Comparison of ENCODE assay signal across 8 cellular contexts in the genomic region with DNA sequence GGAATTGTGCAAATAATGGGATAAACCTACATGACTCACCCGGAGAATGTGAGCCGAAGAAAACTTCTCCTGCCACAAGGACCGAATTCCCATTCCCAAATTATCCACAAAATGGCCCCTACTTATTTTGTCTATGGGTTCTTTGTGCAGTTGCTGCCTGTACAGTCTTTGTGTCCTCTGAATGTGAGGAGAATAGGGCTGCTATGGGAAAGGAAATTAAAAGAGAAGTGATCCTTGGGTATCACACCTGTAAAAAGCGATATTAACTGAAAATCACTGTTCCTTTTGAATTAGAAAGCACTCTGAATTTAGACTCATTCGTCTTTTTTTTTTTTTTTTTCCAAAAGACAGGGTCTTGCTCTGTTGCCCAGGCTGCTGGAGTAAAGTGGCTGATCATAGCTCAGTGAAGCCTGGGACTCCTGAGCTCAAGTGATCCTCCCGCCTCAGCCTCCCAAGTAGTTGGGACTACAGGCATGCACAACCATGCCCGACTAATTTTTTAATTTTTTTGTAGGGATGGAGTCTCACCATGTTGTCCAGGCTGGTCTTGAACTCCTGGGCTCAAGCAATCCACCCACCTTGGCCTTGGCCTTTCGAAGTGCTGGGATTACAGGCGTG. TPM values are rescaled to one million over a fixed set of nuclear protein-coding genes. Genes with fewer than 3 reads are reported as not detected.
A peak's percentile ranks its signal among the peaks of the same experiment; 100 is the strongest.
DNase-seq lines count a peak whose midpoint lies in the region; ATAC-seq, FAIRE-seq and TF ChIP-seq lines count a peak whose summit lies in the region.

No MANE protein-coding gene starts in this region.

- no peaks in the 10 kb centered on the region for H3K27me3 ChIP-seq in IMR-90 (ENCODE audit: control insufficient read depth, insufficient read depth, low read length)
- H3K27me3 ChIP-seq in muscle layer of duodenum (ENCODE audit: low read depth, low read length), result no peaks in the 10 kb centered on the region

- no peak for FAIRE-seq in A549 (lab: Jason Lieb, UNC)

- dilution Hi-C loops in IMR-90 (cut with HindIII; ENCODE audit: low sequenced_read_pairs, unreplicated experiment), result no loop called here

- intact Hi-C loops in IMR-90 (cut with micrococcal nuclease), result no loop called here

- in situ Hi-C loops in IMR-90 (cut with MboI; ENCODE audit: low sequenced_read_pairs), result no loop called here

- no peak overlapping the region; the same call in 1 of the 3 replicates for H2BK15ac ChIP-seq in IMR-90 (ENCODE audit: low read depth, low read length)

- H3K23ac ChIP-seq in IMR-90 (ENCODE audit: low read depth, low read length), result no peak overlapping the region

- H3K4me3 ChIP-seq in A549 (peak overlapping the region; percentile 31), IMR-90 (ENCODE audit: insufficient read depth, low read depth, low read length) (peak overlapping the region; percentile 1), cardiac fibroblast (replicated peaks in 1 of 2; ENCODE audit: low read depth in 2 of 2, low read length in 2 of 2) (peak overlapping the region; percentile 39 to 60), muscle layer of duodenum (ENCODE audit: low read depth in 1 of 2, low read length in 2 of 2) (peak overlapping the region; percentile 49 to 65)

- POLR2A ChIA-PET in A549 (lab: Yijun Ruan, JAX), result interaction anchor here (0.6 to 5.2 kb wide), 8 partner anchors 10 to 108 kb away, joined by 3 to 54 read pairs (median 12); partner anchors contain the start of genes CHD9 and CHD9NB
- POLR2A ChIA-PET in IMR-90 (lab: Charles Lee; ENCODE audit: unreplicated experiment), result no interaction called here

- BruUV-seq in IMR-90 (replicated peaks; lab: Mats Ljungman, UMichigan), result no TSS peak

- WGBS in A549 (ENCODE audit: missing lambda C conversion rate), result 45% methylated on average over 9 of the region's 9 CpGs
- no CpG with 5 or more reads among the region's 9 CpGs for WGBS in IMR-90 (ENCODE audit: extremely low coverage in 2 of 2, insufficient read length in 1 of 2), 2 experiments

- peak overlapping the region; percentile 62 for H4K91ac ChIP-seq in IMR-90 (ENCODE audit: insufficient read depth, low read depth, low read length)

- peak overlapping the region; percentile 86 for H2AK9ac ChIP-seq in IMR-90 (replicated peaks; ENCODE audit: low read depth, low read length, poor library complexity)

- H4K5ac ChIP-seq in IMR-90 (ENCODE audit: low read depth, low read length), result peak overlapping the region; percentile 25

- H2BK120ac ChIP-seq in IMR-90 (ENCODE audit: low read depth, low read length), result peak overlapping the region; percentile 58; the same call in 1 of the 2 replicates

- peak overlapping the region; percentile 53; the same call in 1 of the 2 replicates for H3K18ac ChIP-seq in IMR-90 (ENCODE audit: low read depth, low read length)

- peak overlapping the region in 1 of 2 experiments; percentile 79; a peak in 3 of 4 replicates for H4K8ac ChIP-seq in IMR-90 (ENCODE audit: low read depth in 2 of 2, low read length in 2 of 2)

- H3K9me3 ChIP-seq in A549, result no peaks in the 10 kb centered on the region
- no peaks in the 10 kb centered on the region for H3K9me3 ChIP-seq in IMR-90 (ENCODE audit: control insufficient read depth, insufficient read depth, low read length)
- H3K9me3 ChIP-seq in muscle layer of duodenum (ENCODE audit: control insufficient read depth in 1 of 2, low read length in 2 of 2), result no peaks in the 10 kb centered on the region

- peaks cover 9% of the 10 kb centered on the region for H4K20me1 ChIP-seq in IMR-90 (ENCODE audit: insufficient read depth, low read length)

- TF ChIP-seq RAD21 in A549 (conservative IDR thresholded peaks at IDR 0.05 in 1 of 2, IDR thresholded peaks at IDR 0.05 in 1 of 2) (no peak), IMR-90 (IDR thresholded peaks at IDR 0.05; ENCODE audit: low read length) (no peak)

- H3K9me1 ChIP-seq in IMR-90 (ENCODE audit: insufficient read depth, low read length), result no peaks in the 10 kb centered on the region; the same call in 1 of the 2 replicates

- peak overlapping the region; percentile 81; the same call in 1 of the 2 replicates for H2AK5ac ChIP-seq in IMR-90 (ENCODE audit: low read depth, low read length)

- H3K14ac ChIP-seq in IMR-90 (replicated peaks; ENCODE audit: low read depth, low read length), result 0 out of 2 replicates have a peak overlapping the region, but pooled peaks have one; percentile 43

- no peak overlapping the region; the same call in 1 of the 2 replicates for H3K56ac ChIP-seq in IMR-90 (ENCODE audit: extremely low read depth, insufficient read depth, low read length)

- peak overlapping the region; percentile 12 for H3K4ac ChIP-seq in IMR-90 (ENCODE audit: low read depth, low read length)

- peak overlapping the region; percentile 88 for H2AFZ ChIP-seq in IMR-90 (replicated peaks; ENCODE audit: low read length, poor library complexity)

- ATAC-seq in A549 (no peak), IMR-90 (ENCODE audit: low read depth) (no peak), GM19035 (IDR thresholded peaks at IDR 0.05; ENCODE audit: unreplicated experiment) (no peak)

- H2BK5ac ChIP-seq in IMR-90 (ENCODE audit: low read depth, low read length, poor library complexity, severe bottlenecking), result peak overlapping the region; percentile 79

- H3K9ac ChIP-seq in IMR-90 (ENCODE audit: low read depth, low read length), result peak overlapping the region; percentile 24; the same call in 1 of the 2 replicates

- TF ChIP-seq POLR2A in A549 (IDR thresholded peaks at IDR 0.05; ENCODE audit: low read length), result no peak
- TF ChIP-seq POLR2A in IMR-90 (IDR thresholded peaks at IDR 0.05; ENCODE audit: low read depth, low read length), result no peak

- no peak for TF ChIP-seq EP300 in A549 (IDR thresholded peaks at IDR 0.05)

- H3K27ac ChIP-seq in A549, result peak overlapping the region; percentile 95 to 96
- peak overlapping the region; percentile 39; the same call in 1 of the 2 replicates for H3K27ac ChIP-seq in IMR-90 (ENCODE audit: insufficient read depth, low read length)
- H3K27ac ChIP-seq in muscle layer of duodenum (ENCODE audit: low read length), result peak overlapping the region; percentile 96

- H3K4me1 ChIP-seq in A549, result peaks cover 42% of the 10 kb centered on the region
- peaks cover 12% of the 10 kb centered on the region for H3K4me1 ChIP-seq in IMR-90 (ENCODE audit: control insufficient read depth, insufficient read depth, low read length)
- peaks cover 16 to 32% of the 10 kb centered on the region in 2 donors for H3K4me1 ChIP-seq in muscle layer of duodenum (ENCODE audit: control insufficient read depth in 1 of 2, insufficient read depth in 2 of 2, low read length in 2 of 2)

- TF ChIP-seq CTCF in A549 (IDR thresholded peaks at IDR 0.05), result no peak
- TF ChIP-seq CTCF in IMR-90 (conservative IDR thresholded peaks at IDR 0.05; ENCODE audit: low read depth, low read length), result no peak
- no peak for TF ChIP-seq CTCF in cardiac fibroblast (IDR thresholded peaks at IDR 0.05; ENCODE audit: low read depth, low read length)

- 0 out of 2 replicates have a peak overlapping the region, but pooled peaks have one; percentile 5 for H2BK20ac ChIP-seq in IMR-90 (ENCODE audit: low read depth, low read length)

- CTCF ChIA-PET in A549 (lab: Yijun Ruan, JAX) (interaction anchor here (1.1 to 7.8 kb wide), 7 partner anchors 8 to 44 kb away, joined by 3 to 49 read pairs (median 5); partner anchors contain the start of gene CHD9), IMR-90 (lab: Yijun Ruan, JAX) (interaction anchor here (2.0 to 2.6 kb wide), 2 partner anchors 29 to 45 kb away, joined by 8 to 13 read pairs; partner anchors contain the start of gene CHD9)

- DNase-seq in A549 (ENCODE audit: low read depth in 1 of 2, low spot score in 1 of 2), result no peak
- no peak for DNase-seq in IMR-90
- DNase-seq in cardiac fibroblast (ENCODE audit: low read depth in 2 of 2), result no peak
- DNase-seq in putamen (ENCODE audit: low spot score), result no peak
- no peak for DNase-seq in activated effector memory CD4-positive, alpha-beta T cell treated with Interleukin-2 at 50 U/mL for 16 hours
- DNase-seq in dermis blood vessel endothelial cell, result no peak

- H3K4me2 ChIP-seq in A549 (peak overlapping the region; percentile 92), IMR-90 (ENCODE audit: low read depth, low read length) (peak overlapping the region; percentile 66)

- no peaks in the 10 kb centered on the region for H3K36me3 ChIP-seq in IMR-90 (ENCODE audit: control insufficient read depth, insufficient read depth, low read length)
- H3K36me3 ChIP-seq in muscle layer of duodenum (ENCODE audit: control insufficient read depth in 1 of 2, insufficient read depth in 2 of 2, low read length in 2 of 2), result peaks cover 0 to 8% of the 10 kb centered on the region in 2 donors

- H3K79me1 ChIP-seq in IMR-90 (ENCODE audit: low read depth in 1 of 2, low read length in 2 of 2), result peaks cover 5 to 44% of the 10 kb centered on the region in 2 experiments; a peak in 2 of 4 replicates

TF ChIP-seq in A549, 52 proteins besides CTCF, POLR2A, EP300 and RAD21 (continues in another document):
- no peak for TF ChIP-seq FOSL2 (IDR thresholded peaks at IDR 0.05)
- TF ChIP-seq FOSL2 (CRISPR knock-in tag; IDR thresholded peaks at IDR 0.05), result peak; percentile 82
- no peak for TF ChIP-seq HOXB5 (CRISPR knock-in tag; IDR thresholded peaks at IDR 0.05)

TF ChIP-seq in IMR-90, 13 proteins besides CTCF, POLR2A, EP300 and RAD21 (continues in another document):
- TF ChIP-seq MAZ (IDR thresholded peaks at IDR 0.05; ENCODE audit: borderline replicate concordance, low read depth, low read length) (no peak), FOS (IDR thresholded peaks at IDR 0.05; ENCODE audit: low read depth, low read length) (no peak; the same call in 1 of the 2 replicates)

RNA-seq across cellular contexts. Expression of gene CHD9, which starts 45.4 kb away (rescaled TPM):
- 44.9 and 51.6 TPM in 2 replicates for polyA plus RNA-seq in A549 (2011; rRNA removed)
- 5.3 and 5.4 TPM in 2 replicates for polyA plus RNA-seq in A549 (2012; cell fraction: cytosol; rRNA removed)
- 4.7 and 5.5 TPM in 2 replicates for polyA plus RNA-seq in A549 (2012; cell fraction: nucleus; rRNA removed)
- 16.2 to 17.9 TPM (median 17.8 TPM) in 3 replicates for polyA plus RNA-seq in A549 (2017; fragmentation: RNase III; extraction: RNeasy Plus Mini Kit Qiagen cat#74134 plus additional on column Dnase treatment)
- polyA minus RNA-seq in A549 (2011; rRNA and poly(A)+ RNA removed), result 61.4 and 65.6 TPM in 2 replicates
- total RNA-seq in IMR-90 (2012; rRNA removed), result 48.8 and 61.4 TPM in 2 replicates
- 8.4 and 9.1 TPM in 2 replicates for polyA plus RNA-seq in IMR-90 (2012; rRNA removed)
- polyA plus RNA-seq in IMR-90 (2012; cell fraction: cytosol; rRNA removed), result 0.93 and 1.8 TPM in 2 replicates
- polyA plus RNA-seq in IMR-90 (2012; cell fraction: nucleus; rRNA removed; ENCODE audit: low replicate concordance), result 1.9 and 26.7 TPM in 2 replicates
- total RNA-seq in dermis blood vessel endothelial cell, result 51.1 and 95.0 TPM in 2 replicates

RNA-seq across cellular contexts. Expression of gene CHD9NB, which starts 47.5 kb away (rescaled TPM):
- polyA plus RNA-seq in A549 (2011; rRNA removed) (2.0 and 2.6 TPM in 2 replicates), A549 (2017; fragmentation: RNase III; extraction: RNeasy Plus Mini Kit Qiagen cat#74134 plus additional on column Dnase treatment) (2.8 to 3.4 TPM (median 3.0 TPM) in 3 replicates), IMR-90 (2012; rRNA removed) (0.94 and 1.2 TPM in 2 replicates)
- polyA plus RNA-seq in A549 (2012; cell fraction: cytosol; rRNA removed), result 0.98 and 1.3 TPM in 2 replicates
- 0.53 and 0.72 TPM in 2 replicates for polyA plus RNA-seq in A549 (2012; cell fraction: nucleus; rRNA removed)
- polyA minus RNA-seq in A549 (2011; rRNA and poly(A)+ RNA removed), result 5.0 and 6.3 TPM in 2 replicates
- total RNA-seq in IMR-90 (2012; rRNA removed) (1.1 TPM in 2 replicates), dermis blood vessel endothelial cell (0.65 and 1.9 TPM in 2 replicates)
- 0.29 and 0.55 TPM in 2 replicates for polyA plus RNA-seq in IMR-90 (2012; cell fraction: cytosol; rRNA removed)
- polyA plus RNA-seq in IMR-90 (2012; cell fraction: nucleus; rRNA removed; ENCODE audit: low replicate concordance), result 0.41 and 0.61 TPM in 2 replicates

Comparison
In these comparisons a context has a peak if more than half of its experiments do, and no peak if none do; other contexts are left out.
1. H3K27ac ChIP-seq: peak in every context shown above with its lines; median percentile 96 in muscle layer of duodenum; 96 in A549; 39 in IMR-90.
2. H3K4me3 ChIP-seq: peak in every context shown above with its lines; median percentile 57 in muscle layer of duodenum; 50 in cardiac fibroblast; 31 in A549; 1 in IMR-90.